Comparison of ENCODE assay signal across 8 cellular contexts in genomic region chr3:172129868-172130751, GRCh38.
A peak's percentile ranks its signal among the peaks of the same experiment; 100 is the strongest.
DNase-seq lines count a peak whose midpoint lies in the region; ATAC-seq and TF ChIP-seq lines count a peak whose summit lies in the region.

No MANE protein-coding gene starts in this region.

- H3K4me1 ChIP-seq in HUES64 (ENCODE audit: insufficient read depth, low read length) (peaks cover 37% of the 10 kb centered on the region), liver (ENCODE audit: control insufficient read depth in 4 of 4, insufficient read depth in 4 of 4, low read length in 3 of 4) (peaks cover 0 to 32% (median 23%) of the 10 kb centered on the region in 4 donors)

- TF ChIP-seq CTCF in liver (IDR thresholded peaks at IDR 0.05; ENCODE audit: low read depth, low read length, missing input control) = no peak

- H3K9me3 ChIP-seq in HUES64 (ENCODE audit: insufficient read depth, low read depth, low read length) (no peaks in the 10 kb centered on the region), liver (ENCODE audit: control insufficient read depth in 4 of 4, low read length in 3 of 4) (no peaks in the 10 kb centered on the region)

- DNase-seq in AG08395 (ENCODE audit: low spot score) (peak; percentile 93), UCSD-AML1 (lab: John Stamatoyannopoulos, UW; ENCODE audit: unreplicated experiment) (peak; percentile 73), cortex of kidney (lab: John Stamatoyannopoulos, UW) (no peak)
- peak; percentile 67 for DNase-seq in central memory CD4-positive, alpha-beta T cell
- DNase-seq in stimulated activated CD8-positive, alpha-beta memory T cell treated with anti-CD3 and anti-CD28 coated beads, Interleukin-7, amount 100 ng/mL, for 4 hours (ENCODE audit: low read depth in 2 of 2) = peak; percentile 56 to 61

- H3K27ac ChIP-seq in HUES64 (ENCODE audit: low read depth, low read length) (peak overlapping the region; percentile 14; the same call in 1 of the 2 replicates), liver (ENCODE audit: low read depth in 1 of 2, low read length in 2 of 2) (peak overlapping the region; percentile 86 to 89)

- no peak for ATAC-seq in HG02884 (IDR thresholded peaks at IDR 0.05; ENCODE audit: unreplicated experiment)

- WGBS in HUES64 = 89% methylated on average over 17 of the region's 17 CpGs
- 39% methylated on average over 17 of the region's 17 CpGs for WGBS in liver

- TF ChIP-seq RAD21 in liver (IDR thresholded peaks at IDR 0.05) = peak; percentile 26 to 29

- peak overlapping the region; percentile 8; the same call in 1 of the 2 replicates for H3K9ac ChIP-seq in HUES64 (ENCODE audit: low read depth, low read length)
- H3K9ac ChIP-seq in liver (ENCODE audit: low read depth in 1 of 2, low read length in 2 of 2) = peak overlapping the region in 1 of 2 donors; percentile 15

- H3K4me3 ChIP-seq in HUES64 (ENCODE audit: low read length) = no peak overlapping the region
- H3K4me3 ChIP-seq in liver (ENCODE audit: low read depth in 1 of 3, low read length in 3 of 3) = no peak overlapping the region

- H3K27me3 ChIP-seq in HUES64 (ENCODE audit: insufficient read depth, low read length) = no peaks in the 10 kb centered on the region
- no peaks in the 10 kb centered on the region for H3K27me3 ChIP-seq in liver (ENCODE audit: control insufficient read depth in 4 of 4, insufficient read depth in 4 of 4, low read length in 3 of 4)

- H3K36me3 ChIP-seq in HUES64 (ENCODE audit: insufficient read depth, low read length) (peaks cover 6% of the 10 kb centered on the region), liver (ENCODE audit: control insufficient read depth in 4 of 4, insufficient read depth in 3 of 4, low read depth in 1 of 4, low read length in 3 of 4) (peaks cover 0 to 5% (median 2%) of the 10 kb centered on the region in 4 donors)

TF ChIP-seq in liver, 16 proteins besides CTCF, POLR2A, EP300 and RAD21:
- peak; percentile 96 for TF ChIP-seq JUND (IDR thresholded peaks at IDR 0.05)
- peak; percentile 71 to 90 for TF ChIP-seq RXRA (IDR thresholded peaks at IDR 0.05)
- no peak for TF ChIP-seq ZBTB33 (IDR thresholded peaks at IDR 0.05)
- no peak for TF ChIP-seq TAF1 (conservative IDR thresholded peaks at IDR 0.05)
- TF ChIP-seq NR2F2 (IDR thresholded peaks at IDR 0.05) = no peak
- TF ChIP-seq REST (IDR thresholded peaks at IDR 0.05) = no peak
- TF ChIP-seq, protein P1, sequence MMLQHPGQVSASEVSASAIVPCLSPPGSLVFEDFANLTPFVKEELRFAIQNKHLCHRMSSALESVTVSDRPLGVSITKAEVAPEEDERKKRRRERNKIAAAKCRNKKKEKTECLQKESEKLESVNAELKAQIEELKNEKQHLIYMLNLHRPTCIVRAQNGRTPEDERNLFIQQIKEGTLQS (IDR thresholded peaks at IDR 0.05) = peak; percentile 95
- peak; percentile 77 for TF ChIP-seq FOXA2 (IDR thresholded peaks at IDR 0.05)
- peak; percentile 12 for TF ChIP-seq SP1 (IDR thresholded peaks at IDR 0.05)
- no peak for TF ChIP-seq GABPA (IDR thresholded peaks at IDR 0.05 in 1 of 2, conservative IDR thresholded peaks at IDR 0.05 in 1 of 2)
- TF ChIP-seq HNF4G (IDR thresholded peaks at IDR 0.05) = no peak
- no peak for TF ChIP-seq EGR1 (IDR thresholded peaks at IDR 0.05; ENCODE audit: low read depth in 2 of 2)
- TF ChIP-seq, protein P2, sequence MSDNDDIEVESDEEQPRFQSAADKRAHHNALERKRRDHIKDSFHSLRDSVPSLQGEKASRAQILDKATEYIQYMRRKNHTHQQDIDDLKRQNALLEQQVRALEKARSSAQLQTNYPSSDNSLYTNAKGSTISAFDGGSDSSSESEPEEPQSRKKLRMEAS (IDR thresholded peaks at IDR 0.05) = no peak
- peak in 1 of 2 donors; percentile 55 for TF ChIP-seq HNF4A (conservative IDR thresholded peaks at IDR 0.05)
- peak; percentile 27 for TF ChIP-seq FOXA1 (IDR thresholded peaks at IDR 0.05)
- TF ChIP-seq YY1 (IDR thresholded peaks at IDR 0.05) = peak; percentile 55
